In the genomic region with DNA sequence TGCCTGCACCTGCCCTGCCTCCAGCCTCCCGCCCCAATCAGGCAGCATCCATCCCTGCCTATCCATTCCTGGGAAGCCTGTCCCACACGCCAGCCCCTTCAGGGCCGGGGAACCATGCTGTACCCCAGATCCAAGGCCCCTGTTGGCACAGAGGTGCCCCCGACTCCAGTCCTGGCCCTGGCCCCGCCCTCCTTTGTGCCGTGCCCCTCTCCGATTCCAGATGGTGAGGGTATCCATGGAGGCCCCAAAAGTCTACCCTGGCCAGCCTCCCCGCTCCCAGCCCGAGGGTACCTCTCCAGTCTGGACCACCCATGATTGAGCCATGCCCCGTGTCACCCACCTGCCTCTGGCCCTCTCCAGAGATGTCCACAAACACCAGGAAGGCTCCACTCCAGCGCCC, we compare ENCODE assay signal across 10 cellular contexts. TPM values are rescaled to one million over a fixed set of nuclear protein-coding genes. Genes with fewer than 3 reads are reported as not detected.
"Had no signal": no experiment of that assay in that cellular context is flagged by ENCODE, and none has a peak within 500 bp of the region (broad histone marks: within the 10 kb centered on the region; RNA-seq: fewer than 3 reads in every experiment).

No MANE protein-coding gene starts in this region.

- H2AFZ ChIP-seq: GM23248, GM23338 had no signal

- DNase-seq: GM23248, GOT3, H7, H9, HCEC 1CT, HFFc6 had no signal

- H3K4me3 ChIP-seq: GM23248, GM23338, HAP-1 had no signal

- FAIRE-seq: H54 had no signal

- H3K9ac ChIP-seq: GM23248 had no signal

- H3K36me3 ChIP-seq: HAP-1 had no signal

- H3K9me3 ChIP-seq: HAP-1 had no signal

- H3K4me2 ChIP-seq: GM23338 had no signal

- H3K27ac ChIP-seq: GM23248 had no signal

- H3K4me1 ChIP-seq: HAP-1 had no signal

RNA-seq across cellular contexts. Expression of gene TH, which starts 2.7 kb away (rescaled TPM):
- total RNA-seq: GM23248, GM23338, H4, H7, H9, HFFc6 had no signal
- polyA plus RNA-seq: GM23248 had no signal

RNA-seq across cellular contexts. Expression of gene INS, which starts 13.4 kb away (rescaled TPM):
- total RNA-seq: GM23248, GM23338, H4, H7, H9, HFFc6 had no signal
- polyA plus RNA-seq: GM23248, GM23338 had no signal

RNA-seq across cellular contexts. Expression of gene IGF2, which starts 35.2 kb away (rescaled TPM):
- total RNA-seq: GM23248 had no signal
